ENCODE assay signal across 10 cellular contexts in the genomic region with DNA sequence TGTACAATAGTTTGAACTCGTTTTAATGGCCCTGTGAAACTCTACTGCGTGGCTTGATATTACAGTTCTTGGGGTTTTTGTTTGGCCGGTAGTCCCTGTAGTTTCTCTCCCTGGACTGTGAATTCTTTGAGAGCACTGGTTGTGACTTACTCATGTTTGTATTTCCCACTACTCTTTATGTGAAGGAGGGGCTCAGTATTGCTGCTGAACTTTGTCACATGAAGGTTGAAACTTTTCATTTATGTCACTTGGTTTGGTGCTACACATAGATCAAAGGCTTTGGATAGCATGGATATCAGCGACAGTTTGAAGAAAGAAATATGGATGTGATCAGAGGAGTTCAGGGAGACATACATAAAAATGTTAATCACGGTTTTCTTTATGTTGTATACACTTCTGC. TPM values are rescaled to one million over a fixed set of nuclear protein-coding genes. Genes with fewer than 3 reads are reported as not detected.
DNase-seq lines count a peak whose midpoint lies in the region; ATAC-seq and TF ChIP-seq lines count a peak whose summit lies in the region.
"Had no signal": no experiment of that assay in that cellular context is flagged by ENCODE, and none has a peak within 500 bp of the region (broad histone marks: within the 10 kb centered on the region; RNA-seq: fewer than 3 reads in every experiment).

No MANE protein-coding gene starts in this region.

- H3K27ac ChIP-seq in SK-N-MC (peak overlapping the region; percentile 54), gastroesophageal sphincter (peak overlapping the region in 3 of 4 donors; percentile 94 to 100 (median 99)), stomach (peak overlapping the region in 4 of 5 donors; percentile 97 to 99 (median 98))

- peak overlapping the region; percentile 86 for H3K4me3 Mint-ChIP-seq in activated T-cell treated with anti-CD3 and anti-CD28 coated beads, Interleukin-2, amount 50 U/mL, for 24 hours

- DNase-seq in activated T-cell treated with anti-CD3 and anti-CD28 coated beads, Interleukin-2, amount 50 U/mL, for 24 hours, result no peak
- DNase-seq in activated T-cell treated with anti-CD3 and anti-CD28 coated beads, Interleukin-2, amount 50 U/mL, for 1 hour, result no peak
- DNase-seq in SK-N-MC (ENCODE audit: low read depth, low spot score) (no peak), stomach (no peak)
- DNase-seq: NCI-H1417 treated with DMSO at 0.1 percent for 48 hours had no signal

- intact Hi-C loops in stomach (cut with DNase I; ENCODE audit: low total_unique reads), result no loop called here

- peaks cover 20% of the 10 kb centered on the region for H3K4me1 Mint-ChIP-seq in activated T-cell treated with anti-CD3 and anti-CD28 coated beads, Interleukin-2, amount 50 U/mL, for 24 hours (ENCODE audit: low read depth)

- H3K27me3 ChIP-seq in gastroesophageal sphincter, result no peaks in the 10 kb centered on the region
- no peaks in the 10 kb centered on the region for H3K27me3 ChIP-seq in stomach

- no peak for TF ChIP-seq EP300 in gastroesophageal sphincter (IDR thresholded peaks at IDR 0.05)
- TF ChIP-seq EP300 in stomach (IDR thresholded peaks at IDR 0.05), result no peak

- no peaks in the 10 kb centered on the region for H3K9me3 Mint-ChIP-seq in activated T-cell treated with anti-CD3 and anti-CD28 coated beads, Interleukin-2, amount 50 U/mL, for 24 hours

- peaks cover 5% of the 10 kb centered on the region for H3K36me3 Mint-ChIP-seq in activated T-cell treated with anti-CD3 and anti-CD28 coated beads, Interleukin-2, amount 50 U/mL, for 24 hours (ENCODE audit: low read depth)

- H3K4me3 ChIP-seq in SK-N-MC, result peak overlapping the region; percentile 93
- no peak overlapping the region for H3K4me3 ChIP-seq in gastroesophageal sphincter
- peak overlapping the region; percentile 83 to 97 (median 90) for H3K4me3 ChIP-seq in stomach

- peaks cover 0 to 29% (median 3%) of the 10 kb centered on the region in 3 donors for H3K4me1 ChIP-seq in gastroesophageal sphincter
- H3K4me1 ChIP-seq in stomach, result peaks cover 13 to 43% (median 27%) of the 10 kb centered on the region in 4 donors

- H3K9ac ChIP-seq in SK-N-MC (ENCODE audit: insufficient read length), result peak overlapping the region; percentile 96

- 70 to 80% methylated on average over 5 of the region's 5 CpGs for WGBS in gastroesophageal sphincter (ENCODE audit: low coverage in 1 of 2), 2 donors
- WGBS in stomach, 5 donors, result 36 to 60% (median 51%) methylated on average over 5 of the region's 5 CpGs

- H3K36me3 ChIP-seq in SK-N-MC (ENCODE audit: insufficient read depth, low read length) (peaks cover 5% of the 10 kb centered on the region), gastroesophageal sphincter (peaks cover 0 to 11% of the 10 kb centered on the region in 2 donors), stomach (peaks cover 0 to 2% (median 0%) of the 10 kb centered on the region in 4 donors)
- H3K36me3 ChIP-seq: prostate gland had no signal

- TF ChIP-seq POLR2A in gastroesophageal sphincter (IDR thresholded peaks at IDR 0.05), result no peak
- no peak for TF ChIP-seq POLR2A in stomach (IDR thresholded peaks at IDR 0.05)

- no peak for TF ChIP-seq CTCF in gastroesophageal sphincter (IDR thresholded peaks at IDR 0.05)
- no peak for TF ChIP-seq CTCF in stomach (IDR thresholded peaks at IDR 0.05)

- H3K9me3 ChIP-seq in SK-N-MC (ENCODE audit: low read depth, low read length) (no peaks in the 10 kb centered on the region), gastroesophageal sphincter (no peaks in the 10 kb centered on the region), stomach (no peaks in the 10 kb centered on the region)
- H3K9me3 ChIP-seq: prostate gland had no signal

- ATAC-seq in gastroesophageal sphincter (no peak), GM21825 (IDR thresholded peaks at IDR 0.05; ENCODE audit: unreplicated experiment) (no peak), GM18873 (IDR thresholded peaks at IDR 0.05; ENCODE audit: low FRiP score, unreplicated experiment) (no peak), HG02885 (IDR thresholded peaks at IDR 0.05; ENCODE audit: poor library complexity, unreplicated experiment) (no peak)

- peak overlapping the region; percentile 45 for H3K27ac Mint-ChIP-seq in activated T-cell treated with anti-CD3 and anti-CD28 coated beads, Interleukin-2, amount 50 U/mL, for 24 hours

- no peaks in the 10 kb centered on the region for H3K27me3 Mint-ChIP-seq in activated T-cell treated with anti-CD3 and anti-CD28 coated beads, Interleukin-2, amount 50 U/mL, for 24 hours

RNA-seq across cellular contexts. Expression of gene POU6F1, which starts 1.5 kb away (rescaled TPM):
- total RNA-seq in gastroesophageal sphincter, result 10 to 100 TPM; 12.6 to 33.9 (median 17.9) TPM
- 10 to 100 TPM in 3 of 5 donors, 1 to 10 TPM in 2; 5.9 to 16.8 (median 12.9) TPM for total RNA-seq in stomach
- polyA plus RNA-seq in stomach, result 1 to 10 TPM; 3.8 to 5.7 (median 5.1) TPM

RNA-seq across cellular contexts. Expression of gene DAZAP2, which starts 19.3 kb away (rescaled TPM):
- total RNA-seq in gastroesophageal sphincter, result 100 to 1,000 TPM; 261 to 337 (median 311) TPM
- total RNA-seq in stomach, result 100 to 1,000 TPM in 3 of 5 donors, 10 to 100 TPM in 2; 37.4 to 149 (median 144) TPM
- polyA plus RNA-seq in stomach, result 100 to 1,000 TPM; 141 to 547 (median 311) TPM

RNA-seq across cellular contexts. Expression of gene TFCP2, which starts 46.4 kb away (rescaled TPM):
- total RNA-seq in gastroesophageal sphincter (10 to 100 TPM; 12.3 to 16.6 (median 14.2) TPM), stomach (10 to 100 TPM in 2 of 5 donors, 1 to 10 TPM in 3; 6.7 to 56.2 (median 8.2) TPM)
- polyA plus RNA-seq in stomach, result 10 to 100 TPM in 1 of 3 donors, 1 to 10 TPM in 2; 8.6 to 10.5 (median 9.8) TPM

RNA-seq across cellular contexts. Expression of gene SMAGP, which starts 50.9 kb away (rescaled TPM):
- total RNA-seq in gastroesophageal sphincter (1 to 10 TPM; 1.2 to 8.0 (median 3.6) TPM), stomach (10 to 100 TPM in 4 of 5 donors, 1 to 10 TPM in 1; 2.3 to 74.9 (median 26.8) TPM)
- polyA plus RNA-seq in stomach, result 10 to 100 TPM; 22.7 to 30.3 (median 28.4) TPM

Comparison
In these comparisons a context has a peak if more than half of its experiments do, and no peak if none do; other contexts are left out.
1. H3K4me3 ChIP-seq: peak in SK-N-MC (single experiment) and stomach (4 of 4); none in gastroesophageal sphincter (0 of 2).
2. Peak in every context shown above with its lines, with median percentiles within 50 percentile points of each other: H3K27ac ChIP-seq.